Comparison of ENCODE assay signal across 26 cellular contexts in the genomic region with DNA sequence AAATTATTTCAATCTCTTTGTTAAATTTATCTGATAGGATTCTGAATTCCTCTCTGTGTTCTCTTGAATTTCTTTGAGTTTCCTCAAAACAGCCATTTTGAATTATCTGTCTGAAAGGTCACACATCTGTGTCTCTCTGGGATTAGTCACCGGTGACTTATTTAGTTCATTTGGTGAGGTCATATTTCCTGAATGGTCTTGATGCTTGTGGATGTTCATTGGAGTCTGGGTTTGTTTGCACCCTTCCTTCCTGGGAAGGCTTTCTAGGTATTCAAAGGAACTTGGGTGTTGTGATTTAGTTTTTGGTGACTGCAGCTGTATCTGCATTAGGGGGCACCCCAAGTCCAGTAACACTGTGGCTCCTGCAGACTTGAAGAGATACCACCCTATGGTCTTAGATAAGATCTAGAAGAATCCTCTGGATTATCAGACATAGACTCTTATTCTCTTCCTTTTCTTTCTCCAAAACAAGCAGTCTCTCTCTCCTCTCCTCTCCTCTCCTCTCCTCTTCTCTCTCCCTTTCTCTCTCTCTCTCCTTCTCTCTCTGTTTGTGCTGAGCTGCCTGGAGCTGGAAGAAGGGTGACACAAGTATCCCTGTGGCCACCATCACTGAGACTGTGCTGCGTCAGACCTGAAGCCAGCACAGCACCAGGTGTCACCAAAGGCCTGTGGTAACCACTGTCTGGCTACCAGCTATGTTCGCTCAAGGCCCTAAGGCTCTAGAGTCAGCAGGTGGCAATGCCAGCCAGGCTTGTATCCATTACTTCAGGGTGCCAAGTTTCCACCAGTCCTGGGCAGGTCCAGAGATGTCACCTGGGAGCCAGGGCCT. TPM values are rescaled to one million over a fixed set of nuclear protein-coding genes. Genes with fewer than 3 reads are reported as not detected.
A peak's percentile ranks its signal among the peaks of the same experiment; 100 is the strongest.
DNase-seq lines count a peak whose midpoint lies in the region; ATAC-seq, FAIRE-seq and TF ChIP-seq lines count a peak whose summit lies in the region.
"Had no signal": no experiment of that assay in that cellular context is flagged by ENCODE, and none has a peak within 500 bp of the region (broad histone marks: within the 10 kb centered on the region; RNA-seq: fewer than 3 reads in every experiment).

No MANE protein-coding gene starts in this region.

- H2BK20ac ChIP-seq in H1 (ENCODE audit: low read length), result no peak overlapping the region

- H3K79me1 ChIP-seq in H1 (ENCODE audit: low read depth, low read length), result no peaks in the 10 kb centered on the region

- H4K91ac ChIP-seq in H1 (replicated peaks; ENCODE audit: insufficient read length, low read length), result no peak overlapping the region

- peaks cover 3% of the 10 kb centered on the region for H3K4me1 Mint-ChIP-seq in activated naive CD8-positive, alpha-beta T cell treated with anti-CD3 and anti-CD28 coated beads for 36 hours
- H3K4me1 Mint-ChIP-seq: endodermal cell had no signal

- CTCF ChIA-PET in H1 (lab: Charles Lee; ENCODE audit: partially characterized antibody), result interaction anchor here (0.8 to 1.9 kb wide), 4 partner anchors 19 to 78 kb away, joined by 3 to 6 read pairs (median 4); no protein-coding TSS in a partner anchor

- 83% methylated on average over 3 of the region's 3 CpGs; no CpG with 5 or more reads in 1 of the 2 experiments for WGBS in H1 (ENCODE audit: extremely low coverage in 1 of 2, insufficient coverage in 1 of 2, insufficient read length in 1 of 2, insufficient replicate concordance in 2 of 2, low coverage in 1 of 2, low lambda C conversion rate in 2 of 2, missing lambda C conversion rate in 1 of 2), 2 experiments

- H2BK12ac ChIP-seq in H1 (ENCODE audit: low read depth, low read length), result 0 out of 2 replicates have a peak overlapping the region, but pooled peaks have one; percentile 75

- H2BK120ac ChIP-seq in H1 (replicated peaks; ENCODE audit: low read depth, low read length), result no peak overlapping the region

- no peak for ATAC-seq in GM21723 (IDR thresholded peaks at IDR 0.05; ENCODE audit: unreplicated experiment)
- ATAC-seq: activated naive CD8-positive, alpha-beta T cell treated with anti-CD3 and anti-CD28 coated beads, Interleukin-2, amount 50 U/mL, for 24 hours; activated T-cell treated with anti-CD3 and anti-CD28 coated beads, Interleukin-2, amount 50 U/mL, for 4 hours; gastroesophageal sphincter; left ventricle myocardium superior had no signal

- no peak overlapping the region for H3K4me3 Mint-ChIP-seq in activated naive CD8-positive, alpha-beta T cell treated with anti-CD3 and anti-CD28 coated beads for 36 hours
- H3K4me3 Mint-ChIP-seq: activated naive CD8-positive, alpha-beta T cell treated with anti-CD3 and anti-CD28 coated beads, Interleukin-2, amount 50 U/mL, for 24 hours; activated T-cell treated with anti-CD3 and anti-CD28 coated beads, Interleukin-2, amount 50 U/mL, for 4 hours; endodermal cell; IgD-negative memory B cell had no signal

- TF ChIP-seq RAD21 in H1 (IDR thresholded peaks at IDR 0.05 in 1 of 2, conservative IDR thresholded peaks at IDR 0.05 in 1 of 2; ENCODE audit: low read depth in 2 of 2, low read length in 2 of 2), result no peak

- H3K14ac ChIP-seq in H1 (ENCODE audit: insufficient read length), result no peak overlapping the region

- no peak overlapping the region for H3K9ac ChIP-seq in H1 (replicated peaks in 1 of 4; ENCODE audit: extremely low read depth in 1 of 4, low read depth in 3 of 4, low read length in 3 of 4)
- H3K9ac ChIP-seq: parathyroid adenoma had no signal

- peaks cover 0 to 8% of the 10 kb centered on the region in 2 experiments; a peak in 2 of 4 replicates for H3K9me3 ChIP-seq in H1 (ENCODE audit: insufficient read depth in 2 of 2, low read depth in 1 of 2, low read length in 1 of 2)
- H3K9me3 ChIP-seq: thoracic aorta had no signal

- H4K8ac ChIP-seq in H1 (ENCODE audit: extremely low read depth, insufficient read depth, low read length), result no peak overlapping the region

- POLR2A ChIA-PET in H1 (lab: Charles Lee; ENCODE audit: partially characterized antibody), result no interaction called here

- H3K36me3 Mint-ChIP-seq in activated naive CD8-positive, alpha-beta T cell treated with anti-CD3 and anti-CD28 coated beads for 36 hours, result peaks cover 6% of the 10 kb centered on the region
- H3K36me3 Mint-ChIP-seq: IgD-negative memory B cell had no signal

- no peak overlapping the region for H2BK15ac ChIP-seq in H1 (ENCODE audit: low read length)

- H3K27ac ChIP-seq in H1 (ENCODE audit: low read depth, low read length), result no peak overlapping the region
- H3K27ac ChIP-seq: gastroesophageal sphincter, parathyroid adenoma, Peyer's patch, skin epidermis, thoracic aorta had no signal

- no peak for TF ChIP-seq POLR2A in H54 (IDR thresholded peaks at IDR 0.05; ENCODE audit: low read depth, low read length)
- no peak for TF ChIP-seq POLR2A in H1 (IDR thresholded peaks at IDR 0.05; ENCODE audit: control extremely low read depth in 1 of 2, low read depth in 2 of 2, low read length in 2 of 2)

- no peak for TF ChIP-seq EP300 in H1 (IDR thresholded peaks at IDR 0.05; ENCODE audit: borderline replicate concordance in 1 of 2, low read depth in 2 of 2, low read length in 2 of 2)

- no peaks in the 10 kb centered on the region for H3K36me3 ChIP-seq in H1 (ENCODE audit: control insufficient read depth in 2 of 4, insufficient read depth in 4 of 4, low read length in 3 of 4)
- H3K36me3 ChIP-seq: gastroesophageal sphincter, Peyer's patch, thoracic aorta had no signal

- no peak for TF ChIP-seq CTCF in H1 (IDR thresholded peaks at IDR 0.05; ENCODE audit: control extremely low read depth in 1 of 3, insufficient read depth in 1 of 3, low read depth in 1 of 3, low read length in 3 of 3)

- no peak overlapping the region for H3K4ac ChIP-seq in H1 (replicated peaks; ENCODE audit: insufficient read length, low read depth, low read length)

- no peaks in the 10 kb centered on the region for H3K27me3 Mint-ChIP-seq in activated naive CD8-positive, alpha-beta T cell treated with anti-CD3 and anti-CD28 coated beads for 36 hours

- peaks cover 0 to 2% (median 1%) of the 10 kb centered on the region in 4 experiments; a peak in 2 of 7 replicates for H3K4me1 ChIP-seq in H1 (replicated peaks in 1 of 4; ENCODE audit: control insufficient read depth in 3 of 4, insufficient read depth in 4 of 4, low read length in 3 of 4)
- H3K4me1 ChIP-seq: parathyroid adenoma had no signal

- H3K79me2 ChIP-seq in H1 (ENCODE audit: control insufficient read depth in 1 of 2, insufficient read depth in 2 of 2, low read length in 2 of 2), result no peaks in the 10 kb centered on the region
- H3K79me2 ChIP-seq: parathyroid adenoma had no signal

- H3K18ac ChIP-seq in H1 (ENCODE audit: extremely low read depth, low read length), result no peak overlapping the region

- H3K23ac ChIP-seq in H1 (ENCODE audit: insufficient read length), result no peak overlapping the region

- H3K27me3 ChIP-seq in H1 (replicated peaks in 1 of 4; ENCODE audit: control insufficient read depth in 3 of 4, extremely low read depth in 1 of 4, insufficient read depth in 3 of 4, low read length in 3 of 4), result peaks cover 0 to 19% (median 14%) of the 10 kb centered on the region in 4 experiments; a peak in 6 of 7 replicates
- H3K27me3 ChIP-seq: Peyer's patch had no signal

- H3K9me3 Mint-ChIP-seq in activated naive CD8-positive, alpha-beta T cell treated with anti-CD3 and anti-CD28 coated beads for 36 hours, result peaks cover 11% of the 10 kb centered on the region

- no peak overlapping the region for H3K27ac Mint-ChIP-seq in activated naive CD8-positive, alpha-beta T cell treated with anti-CD3 and anti-CD28 coated beads for 36 hours
- H3K27ac Mint-ChIP-seq: activated naive CD8-positive, alpha-beta T cell treated with anti-CD3 and anti-CD28 coated beads, Interleukin-2, amount 50 U/mL, for 24 hours; endodermal cell; IgD-negative memory B cell had no signal

- no peaks in the 10 kb centered on the region for H4K20me1 ChIP-seq in H1 (replicated peaks in 1 of 2; ENCODE audit: control insufficient read depth in 1 of 2, insufficient read depth in 2 of 2, low read length in 2 of 2)

- no peak overlapping the region for H2BK5ac ChIP-seq in H1 (ENCODE audit: low read depth, low read length)

- H2AK5ac ChIP-seq in H1 (ENCODE audit: low read depth, low read length), result no peak overlapping the region

- H2AFZ ChIP-seq in H1 (ENCODE audit: low read length), result no peak overlapping the region
- H2AFZ ChIP-seq: parathyroid adenoma had no signal

- H3K56ac ChIP-seq in H1 (replicated peaks; ENCODE audit: insufficient read length, low read depth, low read length), result no peak overlapping the region

- FAIRE-seq in H54 (lab: Jason Lieb, UNC) (peak; percentile 23), H1 (lab: Jason Lieb, UNC) (no peak)

- H3K4me2 ChIP-seq in H1 (ENCODE audit: insufficient read depth in 1 of 2, low read depth in 2 of 2, low read length in 2 of 2), result no peak overlapping the region

- no peak overlapping the region for H3K4me3 ChIP-seq in H1 (ENCODE audit: extremely low read depth in 1 of 4, insufficient read depth in 2 of 4, low read depth in 3 of 4, low read length in 4 of 4)
- H3K4me3 ChIP-seq: gastroesophageal sphincter, Peyer's patch, skin epidermis, thoracic aorta had no signal

- no peak for DNase-seq in H54 (ENCODE audit: insufficient read length, low spot score)
- peak; percentile 50 for DNase-seq in RKO (ENCODE audit: low spot score)
- no peak for DNase-seq in H1 (ENCODE audit: low read depth in 1 of 2, low spot score in 2 of 2)
- peak; percentile 33 for DNase-seq in myocyte (ENCODE audit: low read depth)
- DNase-seq in NCI-H2029 (lab: John Stamatoyannopoulos, UW), result no peak
- no peak for DNase-seq in effector CD4-positive, alpha-beta T cell
- no peak for DNase-seq in activated naive CD8-positive, alpha-beta T cell treated with anti-CD3 and anti-CD28 coated beads for 36 hours
- DNase-seq: activated CD4-positive, alpha-beta T cell treated with anti-CD3 and anti-CD28 coated beads, Interleukin-2, amount 50 U/mL, for 48 hours; activated naive CD8-positive, alpha-beta T cell treated with anti-CD3 and anti-CD28 coated beads, Interleukin-2, amount 50 U/mL, for 24 hours; activated T-cell treated with anti-CD3 and anti-CD28 coated beads, Interleukin-2, amount 50 U/mL, for 4 hours; AML-193; COR-L47; endodermal cell; left ventricle myocardium superior; NCI-H1092; NCI-H524 treated with DMSO at 0.1 percent for 48 hours; Peyer's patch; stimulated activated CD4-positive, alpha-beta T cell treated with anti-CD3 and anti-CD28 coated beads, Interleukin-4, amount 100 ng/mL, for 24 hours had no signal

- H4K5ac ChIP-seq in H1 (ENCODE audit: insufficient read length, low read depth, low read length), result no peak overlapping the region

- no peaks in the 10 kb centered on the region for H3K23me2 ChIP-seq in H1 (ENCODE audit: low read depth, low read length)

RNA-seq across cellular contexts. Expression of a gene that starts 3.3 kb away (rescaled TPM):
- total RNA-seq in H1 (2021; fragmentation: NEBNext Ultra II Directional; extraction: Animal tissue kit (Norgen Biotek cat#: 25700)), result not detected in 2 replicates
- not detected in 2 replicates for polyA plus RNA-seq in H1 (2011; rRNA removed)
- not detected for polyA plus RNA-seq in H1 (2011; cell fraction: cytosol; rRNA removed)
- 0.07 TPM for polyA plus RNA-seq in H1 (2011; cell fraction: nucleus; rRNA removed)
- not detected in 4 replicates for polyA plus RNA-seq in H1 (2012, experiment 1 of 2)
- not detected for polyA plus RNA-seq in H1 (2012, experiment 2 of 2)
- not detected for polyA plus RNA-seq in H1 (2013, experiment 1 of 2)
- not detected for polyA plus RNA-seq in H1 (2013, experiment 2 of 2)
- 0.16 TPM in 1 of 2 replicates, not detected in the other for polyA minus RNA-seq in H1 (2011; rRNA and poly(A)+ RNA removed)
- polyA minus RNA-seq in H1 (2011; cell fraction: cytosol; rRNA and poly(A)+ RNA removed), result not detected
- polyA minus RNA-seq in H1 (2011; cell fraction: nucleus; rRNA and poly(A)+ RNA removed), result not detected
- not detected in 2 replicates for total RNA-seq in myocyte
- not detected for polyA plus RNA-seq in myocyte (2012)
- total RNA-seq in activated naive CD8-positive, alpha-beta T cell treated with anti-CD3 and anti-CD28 coated beads for 36 hours, result not detected
- total RNA-seq: activated T-cell treated with anti-CD3 and anti-CD28 coated beads, Interleukin-2, amount 50 U/mL, for 4 hours; cardiac septum; endodermal cell; G401; left ventricle myocardium superior; Peyer's patch had no signal
- polyA plus RNA-seq: IgD-negative memory B cell had no signal

RNA-seq across cellular contexts. Expression of a gene that starts 18.1 kb away (rescaled TPM):
- total RNA-seq in H1 (2021; fragmentation: NEBNext Ultra II Directional; extraction: Animal tissue kit (Norgen Biotek cat#: 25700)), result not detected in 2 replicates
- polyA plus RNA-seq in H1 (2011; rRNA removed), result 0.03 TPM in 1 of 2 replicates, not detected in the other
- polyA plus RNA-seq in H1 (2011; cell fraction: cytosol; rRNA removed), result not detected
- not detected for polyA plus RNA-seq in H1 (2011; cell fraction: nucleus; rRNA removed)
- polyA plus RNA-seq in H1 (2012, experiment 1 of 2), result 0.06 TPM in 1 of 4 replicates, not detected in the others
- polyA plus RNA-seq in H1 (2012, experiment 2 of 2), result 0.07 TPM
- polyA plus RNA-seq in H1 (2013, experiment 1 of 2), result not detected
- polyA plus RNA-seq in H1 (2013, experiment 2 of 2), result not detected
- polyA minus RNA-seq in H1 (2011; rRNA and poly(A)+ RNA removed), result not detected in 2 replicates
- polyA minus RNA-seq in H1 (2011; cell fraction: cytosol; rRNA and poly(A)+ RNA removed), result not detected
- polyA minus RNA-seq in H1 (2011; cell fraction: nucleus; rRNA and poly(A)+ RNA removed), result not detected
- total RNA-seq in myocyte, result 3.4 and 10.5 TPM in 2 replicates
- 6.1 TPM for polyA plus RNA-seq in myocyte (2012)
- not detected for total RNA-seq in activated naive CD8-positive, alpha-beta T cell treated with anti-CD3 and anti-CD28 coated beads for 36 hours
- total RNA-seq: activated T-cell treated with anti-CD3 and anti-CD28 coated beads, Interleukin-2, amount 50 U/mL, for 4 hours; G401 had no signal
- polyA plus RNA-seq: IgD-negative memory B cell had no signal

RNA-seq across cellular contexts. Expression of a gene that starts 20.1 kb away (rescaled TPM):
- not detected in 2 replicates for total RNA-seq in H1 (2021; fragmentation: NEBNext Ultra II Directional; extraction: Animal tissue kit (Norgen Biotek cat#: 25700))
- polyA plus RNA-seq in H1 (2011; rRNA removed), result not detected in 2 replicates
- polyA plus RNA-seq in H1 (2011; cell fraction: cytosol; rRNA removed), result 0.10 TPM
- 0.06 TPM for polyA plus RNA-seq in H1 (2011; cell fraction: nucleus; rRNA removed)
- polyA plus RNA-seq in H1 (2012, experiment 1 of 2), result not detected in 4 replicates
- not detected for polyA plus RNA-seq in H1 (2012, experiment 2 of 2)
- polyA plus RNA-seq in H1 (2013, experiment 1 of 2), result 0.02 TPM
- polyA plus RNA-seq in H1 (2013, experiment 2 of 2), result not detected
- polyA minus RNA-seq in H1 (2011; rRNA and poly(A)+ RNA removed), result not detected in 2 replicates
- not detected for polyA minus RNA-seq in H1 (2011; cell fraction: cytosol; rRNA and poly(A)+ RNA removed)
- 0.20 TPM for polyA minus RNA-seq in H1 (2011; cell fraction: nucleus; rRNA and poly(A)+ RNA removed)
- total RNA-seq in myocyte, result not detected in 2 replicates
- polyA plus RNA-seq in myocyte (2012), result not detected
- not detected for total RNA-seq in activated naive CD8-positive, alpha-beta T cell treated with anti-CD3 and anti-CD28 coated beads for 36 hours
- total RNA-seq: activated T-cell treated with anti-CD3 and anti-CD28 coated beads, Interleukin-2, amount 50 U/mL, for 4 hours; endodermal cell; G401 had no signal
- polyA plus RNA-seq: IgD-negative memory B cell had no signal

RNA-seq across cellular contexts. Expression of a gene that starts 38.2 kb away (rescaled TPM):
- 3.1 and 4.0 TPM in 2 replicates for total RNA-seq in H1 (2021; fragmentation: NEBNext Ultra II Directional; extraction: Animal tissue kit (Norgen Biotek cat#: 25700))
- 0.64 and 1.5 TPM in 2 replicates for polyA plus RNA-seq in H1 (2011; rRNA removed)
- polyA plus RNA-seq in H1 (2011; cell fraction: cytosol; rRNA removed), result 1.4 TPM
- 1.2 TPM for polyA plus RNA-seq in H1 (2011; cell fraction: nucleus; rRNA removed)
- polyA plus RNA-seq in H1 (2012, experiment 1 of 2), result 1.2 to 1.7 TPM (median 1.3 TPM) in 4 replicates
- 0.13 TPM for polyA plus RNA-seq in H1 (2012, experiment 2 of 2)
- polyA plus RNA-seq in H1 (2013, experiment 1 of 2), result 2.9 TPM
- polyA plus RNA-seq in H1 (2013, experiment 2 of 2), result 2.9 TPM
- 1.9 and 3.7 TPM in 2 replicates for polyA minus RNA-seq in H1 (2011; rRNA and poly(A)+ RNA removed)
- 2.7 TPM for polyA minus RNA-seq in H1 (2011; cell fraction: cytosol; rRNA and poly(A)+ RNA removed)
- polyA minus RNA-seq in H1 (2011; cell fraction: nucleus; rRNA and poly(A)+ RNA removed), result 7.5 TPM
- total RNA-seq in myocyte, result 1.7 and 1.8 TPM in 2 replicates
- 0.40 TPM for polyA plus RNA-seq in myocyte (2012)
- 1 to 10 TPM; 4.3 to 4.5 TPM for total RNA-seq in activated naive CD8-positive, alpha-beta T cell treated with anti-CD3 and anti-CD28 coated beads for 36 hours

RNA-seq across cellular contexts. Expression of a gene that starts 50.5 kb away (rescaled TPM):
- 7.8 and 12.1 TPM in 2 replicates for total RNA-seq in H1 (2021; fragmentation: NEBNext Ultra II Directional; extraction: Animal tissue kit (Norgen Biotek cat#: 25700))
- polyA plus RNA-seq in H1 (2011; rRNA removed), result 24.6 and 42.1 TPM in 2 replicates
- polyA plus RNA-seq in H1 (2011; cell fraction: cytosol; rRNA removed), result 29.6 TPM
- polyA plus RNA-seq in H1 (2011; cell fraction: nucleus; rRNA removed), result 136 TPM
- 11.8 to 25.7 TPM (median 17.2 TPM) in 4 replicates for polyA plus RNA-seq in H1 (2012, experiment 1 of 2)
- polyA plus RNA-seq in H1 (2012, experiment 2 of 2), result 11.5 TPM
- 20.1 TPM for polyA plus RNA-seq in H1 (2013, experiment 1 of 2)
- 18.8 TPM for polyA plus RNA-seq in H1 (2013, experiment 2 of 2)
- polyA minus RNA-seq in H1 (2011; rRNA and poly(A)+ RNA removed), result 6.2 and 7.0 TPM in 2 replicates
- 4.0 TPM for polyA minus RNA-seq in H1 (2011; cell fraction: cytosol; rRNA and poly(A)+ RNA removed)
- 15.6 TPM for polyA minus RNA-seq in H1 (2011; cell fraction: nucleus; rRNA and poly(A)+ RNA removed)
- total RNA-seq in myocyte, result 14.1 and 17.0 TPM in 2 replicates
- 10.9 TPM for polyA plus RNA-seq in myocyte (2012)
- 10 to 100 TPM; 17.9 to 23.7 TPM for total RNA-seq in activated naive CD8-positive, alpha-beta T cell treated with anti-CD3 and anti-CD28 coated beads for 36 hours
- polyA plus RNA-seq: IgD-negative memory B cell had no signal

Comparison
In these comparisons a context has a peak if more than half of its experiments do, and no peak if none do; other contexts are left out.
1. DNase-seq: peak in RKO (single experiment) and myocyte (single experiment); none in H54 (single experiment), H1 (0 of 2), NCI-H2029 (single experiment), effector CD4-positive, alpha-beta T cell (single experiment) and activated naive CD8-positive, alpha-beta T cell treated with anti-CD3 and anti-CD28 coated beads for 36 hours (single experiment).